12 cellular contexts compared by ENCODE assay signal in genomic region chr3:42214064-42214463, GRCh38. TPM values are rescaled to one million over a fixed set of nuclear protein-coding genes. Genes with fewer than 3 reads are reported as not detected.
A peak's percentile ranks its signal among the peaks of the same experiment; 100 is the strongest.
DNase-seq lines count a peak whose midpoint lies in the region; ATAC-seq and TF ChIP-seq lines count a peak whose summit lies in the region.
"Had no signal": no experiment of that assay in that cellular context is flagged by ENCODE, and none has a peak within 500 bp of the region (broad histone marks: within the 10 kb centered on the region; RNA-seq: fewer than 3 reads in every experiment).

No MANE protein-coding gene starts in this region.

- no peak overlapping the region for H3K4me3 Mint-ChIP-seq in activated CD4-positive, alpha-beta memory T cell treated with anti-CD3 and anti-CD28 coated beads, Interleukin-2, amount 10 ng/mL, durations not matched to agents 7 days and 5 days
- no peak overlapping the region for H3K4me3 Mint-ChIP-seq in activated CD4-positive, alpha-beta memory T cell treated with anti-CD3 and anti-CD28 coated beads for 36 hours
- H3K4me3 Mint-ChIP-seq in activated B cell treated with CpG ODN at 0.5 μM for 24 hours (no peak overlapping the region), WTC11 (no peak overlapping the region)
- H3K4me3 Mint-ChIP-seq in stimulated activated naive B cell treated with anti-CD40 and anti-IgM and Interleukin-4, amounts not matched to agents 10 μg/mL and 1 μg/mL and 100 μg/mL, for 72 hours = no peak overlapping the region
- H3K4me3 Mint-ChIP-seq: neural crest cell had no signal

- H3K4me1 Mint-ChIP-seq in activated CD4-positive, alpha-beta memory T cell treated with anti-CD3 and anti-CD28 coated beads, Interleukin-2, amount 10 ng/mL, durations not matched to agents 7 days and 5 days = peaks cover 50% of the 10 kb centered on the region
- H3K4me1 Mint-ChIP-seq in activated CD4-positive, alpha-beta memory T cell treated with anti-CD3 and anti-CD28 coated beads for 36 hours (ENCODE audit: low read depth) = peaks cover 48% of the 10 kb centered on the region
- H3K4me1 Mint-ChIP-seq in activated B cell treated with CpG ODN at 0.5 μM for 24 hours (peaks cover 62% of the 10 kb centered on the region), WTC11 (peaks cover 11% of the 10 kb centered on the region)
- H3K4me1 Mint-ChIP-seq in stimulated activated naive B cell treated with anti-CD40 and anti-IgM and Interleukin-4, amounts not matched to agents 10 μg/mL and 1 μg/mL and 100 μg/mL, for 72 hours = peaks cover 48 to 66% of the 10 kb centered on the region in 2 donors

- CTCF ChIA-PET in activated CD4-positive, alpha-beta memory T cell treated with anti-CD3 and anti-CD28 coated beads, Interleukin-2, amount 10 ng/mL, durations not matched to agents 7 days and 5 days (lab: Charles Lee) = interaction anchor here (4.3 kb wide), 1 partner anchor 23 kb away, joined by 28 read pairs; no protein-coding TSS in a partner anchor
- CTCF ChIA-PET in activated CD4-positive, alpha-beta memory T cell treated with anti-CD3 and anti-CD28 coated beads for 36 hours (lab: Charles Lee) = interaction anchor here (1.0 to 2.1 kb wide), 2 partner anchors 23 to 33 kb away, joined by 3 to 12 read pairs; no protein-coding TSS in a partner anchor
- CTCF ChIA-PET in activated B cell treated with CpG ODN at 0.5 μM for 24 hours (lab: Charles Lee) = interaction anchor here (1.7 kb wide), 1 partner anchor 23 kb away, joined by 9 read pairs; no protein-coding TSS in a partner anchor
- CTCF ChIA-PET in WTC11 (lab: Charles Lee) = interaction anchor here (1.4 to 2.7 kb wide), 2 partner anchors 23 to 94 kb away, joined by 3 to 17 read pairs; no protein-coding TSS in a partner anchor

- no peaks in the 10 kb centered on the region for H3K9me3 Mint-ChIP-seq in activated CD4-positive, alpha-beta memory T cell treated with anti-CD3 and anti-CD28 coated beads, Interleukin-2, amount 10 ng/mL, durations not matched to agents 7 days and 5 days
- no peaks in the 10 kb centered on the region for H3K9me3 Mint-ChIP-seq in activated CD4-positive, alpha-beta memory T cell treated with anti-CD3 and anti-CD28 coated beads for 36 hours
- no peaks in the 10 kb centered on the region for H3K9me3 Mint-ChIP-seq in activated B cell treated with CpG ODN at 0.5 μM for 24 hours
- no peaks in the 10 kb centered on the region for H3K9me3 Mint-ChIP-seq in stimulated activated naive B cell treated with anti-CD40 and anti-IgM and Interleukin-4, amounts not matched to agents 10 μg/mL and 1 μg/mL and 100 μg/mL, for 72 hours
- no peaks in the 10 kb centered on the region for H3K9me3 Mint-ChIP-seq in WTC11
- H3K9me3 Mint-ChIP-seq: neural crest cell had no signal

- no peak for DNase-seq in activated CD4-positive, alpha-beta memory T cell treated with anti-CD3 and anti-CD28 coated beads, Interleukin-2, amount 10 ng/mL, durations not matched to agents 7 days and 5 days
- DNase-seq in activated CD4-positive, alpha-beta memory T cell treated with anti-CD3 and anti-CD28 coated beads for 36 hours = no peak
- DNase-seq in activated B cell treated with CpG ODN at 0.5 μM for 24 hours (no peak), NOMO-1 (lab: John Stamatoyannopoulos, UW; ENCODE audit: unreplicated experiment in 2 of 2) (no peak), WTC11 (ENCODE audit: low spot score) (no peak)
- no peak for DNase-seq in stimulated activated naive B cell treated with anti-CD40 and anti-IgM and Interleukin-4, amounts not matched to agents 10 μg/mL and 1 μg/mL and 100 μg/mL, for 72 hours
- no peak for DNase-seq in effector CD8-positive, alpha-beta T cell (lab: John Stamatoyannopoulos, UW)
- DNase-seq: activated effector memory CD4-positive, alpha-beta T cell treated with anti-CD3 and anti-CD28 coated beads, Interleukin-2, amount 50 U/mL, for 16 hours; stimulated activated CD4-positive, alpha-beta T cell treated with anti-CD3 and anti-CD28 coated beads, Interleukin-1b, Interleukin-23, amount 100 ng/mL, for 48 hours had no signal

- ATAC-seq in HG02798 (IDR thresholded peaks at IDR 0.05; ENCODE audit: poor library complexity, unreplicated experiment) (peak; percentile 36), activated B cell treated with CpG ODN at 0.5 μM for 24 hours (ENCODE audit: low read depth) (no peak), WTC11 (no peak; the same call in 1 of the 2 replicates)
- ATAC-seq in stimulated activated naive B cell treated with anti-CD40 and anti-IgM and Interleukin-4, amounts not matched to agents 10 μg/mL and 1 μg/mL and 100 μg/mL, for 72 hours (replicated peaks) = peak; percentile 38 to 54

- peaks cover 24% of the 10 kb centered on the region for H3K36me3 Mint-ChIP-seq in activated CD4-positive, alpha-beta memory T cell treated with anti-CD3 and anti-CD28 coated beads, Interleukin-2, amount 10 ng/mL, durations not matched to agents 7 days and 5 days (ENCODE audit: low read depth)
- H3K36me3 Mint-ChIP-seq in activated CD4-positive, alpha-beta memory T cell treated with anti-CD3 and anti-CD28 coated beads for 36 hours = peaks cover 11% of the 10 kb centered on the region
- H3K36me3 Mint-ChIP-seq in activated B cell treated with CpG ODN at 0.5 μM for 24 hours (ENCODE audit: low read depth) (peaks cover 77% of the 10 kb centered on the region), WTC11 (peaks cover 22% of the 10 kb centered on the region)
- peaks cover 59 to 82% of the 10 kb centered on the region in 2 donors for H3K36me3 Mint-ChIP-seq in stimulated activated naive B cell treated with anti-CD40 and anti-IgM and Interleukin-4, amounts not matched to agents 10 μg/mL and 1 μg/mL and 100 μg/mL, for 72 hours

- no peaks in the 10 kb centered on the region for H3K27me3 Mint-ChIP-seq in activated CD4-positive, alpha-beta memory T cell treated with anti-CD3 and anti-CD28 coated beads, Interleukin-2, amount 10 ng/mL, durations not matched to agents 7 days and 5 days
- no peaks in the 10 kb centered on the region for H3K27me3 Mint-ChIP-seq in activated CD4-positive, alpha-beta memory T cell treated with anti-CD3 and anti-CD28 coated beads for 36 hours
- no peaks in the 10 kb centered on the region for H3K27me3 Mint-ChIP-seq in activated B cell treated with CpG ODN at 0.5 μM for 24 hours
- H3K27me3 Mint-ChIP-seq in stimulated activated naive B cell treated with anti-CD40 and anti-IgM and Interleukin-4, amounts not matched to agents 10 μg/mL and 1 μg/mL and 100 μg/mL, for 72 hours = no peaks in the 10 kb centered on the region
- H3K27me3 Mint-ChIP-seq in WTC11 (ENCODE audit: low read depth) = no peaks in the 10 kb centered on the region

- intact Hi-C loops in activated CD4-positive, alpha-beta memory T cell treated with anti-CD3 and anti-CD28 coated beads for 36 hours (cut with micrococcal nuclease) = no loop called here
- intact Hi-C loops in activated B cell treated with CpG ODN at 0.5 μM for 24 hours (cut with micrococcal nuclease) = no loop called here

- TF ChIP-seq CTCF in activated B cell treated with CpG ODN at 0.5 μM for 24 hours (IDR thresholded peaks at IDR 0.05) (no peak), WTC11 (IDR thresholded peaks at IDR 0.05) (no peak)

- POLR2A ChIA-PET in activated CD4-positive, alpha-beta memory T cell treated with anti-CD3 and anti-CD28 coated beads, Interleukin-2, amount 10 ng/mL, durations not matched to agents 7 days and 5 days (lab: Charles Lee) = interaction anchor here (1.1 kb wide), 1 partner anchor 9 kb away, joined by 4 read pairs; no protein-coding TSS in a partner anchor
- POLR2A ChIA-PET in activated CD4-positive, alpha-beta memory T cell treated with anti-CD3 and anti-CD28 coated beads for 36 hours (lab: Charles Lee) = no interaction called here
- POLR2A ChIA-PET in activated B cell treated with CpG ODN at 0.5 μM for 24 hours (lab: Charles Lee) = no interaction called here
- POLR2A ChIA-PET in WTC11 (lab: Charles Lee) = interaction anchor here (0.6 kb wide), 1 partner anchor 82 kb away, joined by 6 read pairs; no protein-coding TSS in a partner anchor

- H3K27ac Mint-ChIP-seq in activated CD4-positive, alpha-beta memory T cell treated with anti-CD3 and anti-CD28 coated beads, Interleukin-2, amount 10 ng/mL, durations not matched to agents 7 days and 5 days = peak overlapping the region; percentile 33
- no peak overlapping the region for H3K27ac Mint-ChIP-seq in activated CD4-positive, alpha-beta memory T cell treated with anti-CD3 and anti-CD28 coated beads for 36 hours
- H3K27ac Mint-ChIP-seq in activated B cell treated with CpG ODN at 0.5 μM for 24 hours (peak overlapping the region; percentile 67), WTC11 (no peak overlapping the region)
- H3K27ac Mint-ChIP-seq in stimulated activated naive B cell treated with anti-CD40 and anti-IgM and Interleukin-4, amounts not matched to agents 10 μg/mL and 1 μg/mL and 100 μg/mL, for 72 hours = peak overlapping the region; percentile 84

TF ChIP-seq in WTC11, 78 proteins besides CTCF, POLR2A, EP300 and RAD21 (continues in another document):
- TF ChIP-seq FOXK1 (CRISPR knock-in tag; IDR thresholded peaks at IDR 0.05) = no peak
- TF ChIP-seq SMAD4 (CRISPR knock-in tag; IDR thresholded peaks at IDR 0.05) = no peak
- no peak for TF ChIP-seq NFE2L1 (CRISPR knock-in tag; IDR thresholded peaks at IDR 0.05)
- TF ChIP-seq ATF1 (CRISPR knock-in tag; IDR thresholded peaks at IDR 0.05) = no peak
- TF ChIP-seq ATF2 (CRISPR knock-in tag; IDR thresholded peaks at IDR 0.05; ENCODE audit: borderline replicate concordance, low read depth) = no peak
- no peak for TF ChIP-seq GTF2I (CRISPR knock-in tag; conservative IDR thresholded peaks at IDR 0.05)
- TF ChIP-seq TEAD1 (CRISPR knock-in tag; IDR thresholded peaks at IDR 0.05) = no peak
- TF ChIP-seq RELA (CRISPR knock-in tag; IDR thresholded peaks at IDR 0.05; ENCODE audit: borderline replicate concordance) = no peak
- TF ChIP-seq FOXJ3 (CRISPR knock-in tag; IDR thresholded peaks at IDR 0.05; ENCODE audit: borderline replicate concordance) = no peak
- TF ChIP-seq CREM (CRISPR knock-in tag; IDR thresholded peaks at IDR 0.05) = no peak
- TF ChIP-seq ELF4 (CRISPR knock-in tag; IDR thresholded peaks at IDR 0.05; ENCODE audit: low read depth) = no peak

RNA-seq across cellular contexts. Expression of gene CCK, which starts 51.9 kb away (rescaled TPM):
- total RNA-seq in activated CD4-positive, alpha-beta memory T cell treated with anti-CD3 and anti-CD28 coated beads, Interleukin-2, amount 10 ng/mL, durations not matched to agents 7 days and 5 days = not detected
- not detected for total RNA-seq in activated CD4-positive, alpha-beta memory T cell treated with anti-CD3 and anti-CD28 coated beads for 36 hours
- total RNA-seq in activated B cell treated with CpG ODN at 0.5 μM for 24 hours (not detected in 2 replicates), WTC11 (2021) (0.50 to 1.1 TPM (median 0.94 TPM) in 3 replicates)
- total RNA-seq: NCI-H460, neural crest cell had no signal

Comparison
In these comparisons a context has a peak if more than half of its experiments do, and no peak if none do; other contexts are left out.
1. H3K27ac Mint-ChIP-seq: peak in activated CD4-positive, alpha-beta memory T cell treated with anti-CD3 and anti-CD28 coated beads, Interleukin-2, amount 10 ng/mL, durations not matched to agents 7 days and 5 days (single experiment), activated B cell treated with CpG ODN at 0.5 μM for 24 hours (single experiment) and stimulated activated naive B cell treated with anti-CD40 and anti-IgM and Interleukin-4, amounts not matched to agents 10 μg/mL and 1 μg/mL and 100 μg/mL, for 72 hours (single experiment); none in activated CD4-positive, alpha-beta memory T cell treated with anti-CD3 and anti-CD28 coated beads for 36 hours (single experiment) and WTC11 (single experiment).
2. POLR2A ChIA-PET loops: an anchor here in activated CD4-positive, alpha-beta memory T cell treated with anti-CD3 and anti-CD28 coated beads, Interleukin-2, amount 10 ng/mL, durations not matched to agents 7 days and 5 days (1.1 kb wide) and WTC11 (0.6 kb wide); none called in activated CD4-positive, alpha-beta memory T cell treated with anti-CD3 and anti-CD28 coated beads for 36 hours and activated B cell treated with CpG ODN at 0.5 μM for 24 hours.
3. ATAC-seq: peak in HG02798 (single experiment) and stimulated activated naive B cell treated with anti-CD40 and anti-IgM and Interleukin-4, amounts not matched to agents 10 μg/mL and 1 μg/mL and 100 μg/mL, for 72 hours (2 of 2); none in activated B cell treated with CpG ODN at 0.5 μM for 24 hours (single experiment) and WTC11 (single experiment).